2 cellular contexts compared by ENCODE assay signal in the genomic region with DNA sequence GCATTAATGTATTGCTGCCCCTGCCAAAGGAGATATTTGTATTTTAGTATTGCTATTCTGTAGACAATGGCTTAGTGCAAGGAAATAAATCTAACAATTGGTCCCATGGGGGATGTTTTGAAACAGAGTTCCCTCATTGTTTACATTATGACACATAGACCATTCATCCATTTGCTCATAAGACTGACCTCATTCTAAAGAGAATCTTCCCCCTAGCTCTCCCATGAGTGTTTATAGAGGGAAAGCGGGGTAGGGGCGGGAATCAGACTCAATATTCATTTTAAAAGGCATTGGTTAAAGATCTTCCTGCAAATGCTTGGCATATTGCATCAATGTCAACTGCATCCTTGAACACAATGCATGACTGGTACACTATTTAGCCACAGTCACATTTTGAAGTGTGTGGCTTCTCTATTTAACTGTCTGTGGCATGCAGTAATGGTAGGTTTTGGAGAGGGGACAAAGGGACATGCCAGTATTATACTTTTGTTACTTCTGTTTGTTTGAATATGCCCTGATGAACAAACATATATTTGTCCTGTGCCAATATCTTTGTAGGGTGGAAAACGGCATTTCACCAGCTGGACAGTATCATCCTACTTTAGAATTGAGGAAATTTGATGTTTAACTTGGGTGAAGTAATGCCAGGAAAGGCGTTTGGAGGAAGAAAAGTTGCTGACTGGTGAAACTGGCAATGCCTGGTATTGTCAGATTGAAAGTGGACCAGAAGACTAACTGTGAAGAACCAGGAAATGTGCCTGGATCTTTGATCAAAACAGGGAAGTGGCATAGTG.
TF ChIP-seq lines count a peak whose summit lies in the region.

No MANE protein-coding gene starts in this region.

TF ChIP-seq in SK-N-SH, 30 proteins besides CTCF, POLR2A, EP300 and RAD21 (continued from another document):
- TF ChIP-seq TEAD4 (IDR thresholded peaks at IDR 0.05; ENCODE audit: borderline replicate concordance, insufficient read depth) (0 out of 2 replicates have a peak, but pooled peaks have one; percentile 31), JUND (IDR thresholded peaks at IDR 0.05) (peak; percentile 76), NFIC (IDR thresholded peaks at IDR 0.05; ENCODE audit: borderline replicate concordance) (peak; percentile 11; the same call in 1 of the 2 replicates)

TF ChIP-seq in HEK293T, 16 proteins besides CTCF, POLR2A, EP300 and RAD21 (continued from another document):
- TF ChIP-seq ELF4 (IDR thresholded peaks at IDR 0.05) = no peak
- no peak for TF ChIP-seq BHLHE40 (IDR thresholded peaks at IDR 0.05; ENCODE audit: borderline replicate concordance)
- no peak for TF ChIP-seq HDGF (IDR thresholded peaks at IDR 0.05; ENCODE audit: borderline replicate concordance)
- no peak for TF ChIP-seq L3MBTL2 (conservative IDR thresholded peaks at IDR 0.05)
TF ChIP-seq in HEK293T: peak in this region for 0.
